Comparison of ENCODE assay signal across 15 cellular contexts in the genomic region with DNA sequence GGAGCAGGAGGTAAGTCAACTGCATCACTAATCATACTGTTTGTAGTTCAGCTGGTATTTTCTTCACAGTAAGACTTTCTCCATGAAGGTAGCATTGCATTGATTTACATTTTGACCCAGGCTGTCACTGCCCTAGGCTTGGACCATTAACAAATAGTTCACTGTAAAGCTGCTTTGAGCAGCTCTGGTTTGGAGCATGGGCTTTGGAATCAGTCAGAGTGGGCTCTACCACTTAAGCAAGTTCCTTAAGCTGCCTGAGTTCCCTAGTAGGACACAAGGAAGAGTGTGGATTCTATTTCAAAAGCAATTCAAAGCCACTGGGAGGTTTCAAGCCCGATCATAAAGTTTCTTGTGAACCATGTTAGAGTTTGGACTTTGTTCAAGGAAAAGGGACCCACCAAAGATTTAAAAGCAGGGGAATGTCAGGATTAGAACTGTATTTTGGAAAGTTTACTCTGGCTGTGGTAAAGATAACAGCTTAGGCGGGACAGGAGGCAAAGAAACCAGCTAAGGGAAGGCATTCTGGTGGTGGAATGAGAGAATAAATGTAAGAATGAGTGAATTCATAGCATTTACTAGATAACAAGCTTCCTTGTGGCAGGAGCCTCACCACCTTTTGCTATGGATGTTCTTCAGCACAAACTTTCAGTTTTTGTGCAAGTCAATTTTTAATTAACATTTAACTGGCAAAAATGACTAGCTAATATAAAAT. TPM values are rescaled to one million over a fixed set of nuclear protein-coding genes. Genes with fewer than 3 reads are reported as not detected.
A peak's percentile ranks its signal among the peaks of the same experiment; 100 is the strongest.
DNase-seq lines count a peak whose midpoint lies in the region; FAIRE-seq and TF ChIP-seq lines count a peak whose summit lies in the region.
"Had no signal": no experiment of that assay in that cellular context is flagged by ENCODE, and none has a peak within 500 bp of the region (broad histone marks: within the 10 kb centered on the region; RNA-seq: fewer than 3 reads in every experiment).

No MANE protein-coding gene starts in this region.

- peaks cover 9 to 27% (median 20%) of the 10 kb centered on the region in 4 donors for H3K4me1 ChIP-seq in liver (ENCODE audit: control insufficient read depth in 4 of 4, insufficient read depth in 4 of 4, low read length in 3 of 4)
- H3K4me1 ChIP-seq in small intestine (ENCODE audit: control insufficient read depth in 2 of 2, insufficient read depth in 1 of 2, low read depth in 1 of 2, low read length in 1 of 2) = no peaks in the 10 kb centered on the region
- H3K4me1 ChIP-seq: BLaER1 treated with 17β-estradiol and CSF1 and Interleukin-3, amounts not matched to agents 10 nM and 100 nM had no signal

- no peaks in the 10 kb centered on the region for H3K36me3 ChIP-seq in WERI-Rb-1
- no peaks in the 10 kb centered on the region for H3K36me3 ChIP-seq in liver (ENCODE audit: control insufficient read depth in 4 of 4, insufficient read depth in 3 of 4, low read depth in 1 of 4, low read length in 3 of 4)
- no peaks in the 10 kb centered on the region for H3K36me3 ChIP-seq in small intestine (ENCODE audit: control insufficient read depth in 2 of 2, insufficient read depth in 2 of 2, low read length in 2 of 2)
- H3K36me3 ChIP-seq: BLaER1 treated with 17β-estradiol and CSF1 and Interleukin-3, amounts not matched to agents 10 nM and 100 nM had no signal

- peak overlapping the region; percentile 64 to 97 for H3K9ac ChIP-seq in liver (ENCODE audit: low read depth in 1 of 2, low read length in 2 of 2)
- H3K9ac ChIP-seq: BLaER1 treated with 17β-estradiol and CSF1 and Interleukin-3, amounts not matched to agents 10 nM and 100 nM had no signal

- intact Hi-C loops in posterior cingulate gyrus (cut with DNase I) = no loop called here

- peak overlapping the region; percentile 25; the same call in 1 of the 2 replicates for H3K27ac ChIP-seq in WERI-Rb-1
- H3K27ac ChIP-seq in liver (ENCODE audit: low read depth in 1 of 2, low read length in 2 of 2) = peak overlapping the region; percentile 91 to 98
- peak overlapping the region; percentile 53 to 76 for H3K27ac ChIP-seq in small intestine (ENCODE audit: low read depth in 1 of 2, low read length in 1 of 2)
- H3K27ac ChIP-seq: BLaER1 treated with 17β-estradiol and CSF1 and Interleukin-3, amounts not matched to agents 10 nM and 100 nM had no signal

- H3K4me3 ChIP-seq in WERI-Rb-1 (ENCODE audit: low read depth, low read length) (no peak overlapping the region), liver (ENCODE audit: low read depth in 1 of 3, low read length in 3 of 3) (peak overlapping the region; percentile 10 to 18 (median 11)), small intestine (ENCODE audit: low read depth in 1 of 2, low read length in 2 of 2) (no peak overlapping the region)
- H3K4me3 ChIP-seq: BLaER1 treated with 17β-estradiol and CSF1 and Interleukin-3, amounts not matched to agents 10 nM and 100 nM; GM12878 had no signal

- DNase-seq in NCI-H82 (lab: John Stamatoyannopoulos, UW) (peak; percentile 53), NCI-H82 treated with DMSO at 0.1 percent for 48 hours (lab: John Stamatoyannopoulos, UW; ENCODE audit: unreplicated experiment) (no peak), WERI-Rb-1 (no peak), small intestine (peak; percentile 83), posterior cingulate gyrus (no peak), NCI-H748 treated with DMSO at 0.1 percent for 48 hours (lab: John Stamatoyannopoulos, UW) (no peak), SKM-1 treated with dmso at 0.1 percent for 144 hours (lab: John Stamatoyannopoulos, UW; ENCODE audit: unreplicated experiment) (no peak)
- DNase-seq: 8988T, H9, NCI-H1092 treated with DMSO at 0.1 percent for 48 hours, NCI-H1694, NCI-H69 had no signal

- no peaks in the 10 kb centered on the region for H3K9me3 ChIP-seq in WERI-Rb-1 (ENCODE audit: severe bottlenecking)
- H3K9me3 ChIP-seq in liver (ENCODE audit: control insufficient read depth in 4 of 4, low read length in 3 of 4) = no peaks in the 10 kb centered on the region
- H3K9me3 ChIP-seq in small intestine (ENCODE audit: control insufficient read depth, low read depth) = no peaks in the 10 kb centered on the region
- H3K9me3 ChIP-seq: BLaER1 treated with 17β-estradiol and CSF1 and Interleukin-3, amounts not matched to agents 10 nM and 100 nM had no signal

- no peak for FAIRE-seq in small intestine (lab: Jason Lieb, UNC)
- FAIRE-seq: GM12878 had no signal

- H3K27me3 ChIP-seq in WERI-Rb-1 (ENCODE audit: insufficient read depth, low read depth, severe bottlenecking) (no peaks in the 10 kb centered on the region), liver (ENCODE audit: control insufficient read depth in 4 of 4, insufficient read depth in 4 of 4, low read length in 3 of 4) (no peaks in the 10 kb centered on the region), small intestine (ENCODE audit: control insufficient read depth in 2 of 2, insufficient read depth in 2 of 2, low read length in 2 of 2) (no peaks in the 10 kb centered on the region)
- H3K27me3 ChIP-seq: BLaER1 treated with 17β-estradiol and CSF1 and Interleukin-3, amounts not matched to agents 10 nM and 100 nM had no signal

- 31% methylated on average over 2 of the region's 2 CpGs for WGBS in liver
- 12 to 51% (median 24%) methylated on average over 2 of the region's 2 CpGs for WGBS in small intestine, 3 donors

- no peak for TF ChIP-seq CTCF in WERI-Rb-1 (IDR thresholded peaks at IDR 0.05; ENCODE audit: low read depth, low read length)
- TF ChIP-seq CTCF in liver (IDR thresholded peaks at IDR 0.05; ENCODE audit: low read depth, low read length, missing input control) = no peak

- TF ChIP-seq RAD21 in liver (IDR thresholded peaks at IDR 0.05) = no peak

TF ChIP-seq in liver, 16 proteins besides CTCF, POLR2A, EP300 and RAD21:
- no peak for TF ChIP-seq HNF4G (IDR thresholded peaks at IDR 0.05)
- TF ChIP-seq, protein P1, sequence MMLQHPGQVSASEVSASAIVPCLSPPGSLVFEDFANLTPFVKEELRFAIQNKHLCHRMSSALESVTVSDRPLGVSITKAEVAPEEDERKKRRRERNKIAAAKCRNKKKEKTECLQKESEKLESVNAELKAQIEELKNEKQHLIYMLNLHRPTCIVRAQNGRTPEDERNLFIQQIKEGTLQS (IDR thresholded peaks at IDR 0.05) = no peak
- TF ChIP-seq EGR1 (IDR thresholded peaks at IDR 0.05; ENCODE audit: low read depth in 2 of 2) = no peak
- no peak for TF ChIP-seq JUND (IDR thresholded peaks at IDR 0.05)
- no peak for TF ChIP-seq HNF4A (conservative IDR thresholded peaks at IDR 0.05)
- TF ChIP-seq TAF1 (conservative IDR thresholded peaks at IDR 0.05) = no peak
- TF ChIP-seq RXRA (IDR thresholded peaks at IDR 0.05) = no peak
- no peak for TF ChIP-seq FOXA1 (IDR thresholded peaks at IDR 0.05)
- TF ChIP-seq MAX (IDR thresholded peaks at IDR 0.05) = no peak
- TF ChIP-seq NR2F2 (IDR thresholded peaks at IDR 0.05) = no peak
- TF ChIP-seq SP1 (IDR thresholded peaks at IDR 0.05) = no peak
- TF ChIP-seq REST (IDR thresholded peaks at IDR 0.05) = no peak
- no peak for TF ChIP-seq GABPA (IDR thresholded peaks at IDR 0.05 in 1 of 2, conservative IDR thresholded peaks at IDR 0.05 in 1 of 2)
- TF ChIP-seq, protein P2, sequence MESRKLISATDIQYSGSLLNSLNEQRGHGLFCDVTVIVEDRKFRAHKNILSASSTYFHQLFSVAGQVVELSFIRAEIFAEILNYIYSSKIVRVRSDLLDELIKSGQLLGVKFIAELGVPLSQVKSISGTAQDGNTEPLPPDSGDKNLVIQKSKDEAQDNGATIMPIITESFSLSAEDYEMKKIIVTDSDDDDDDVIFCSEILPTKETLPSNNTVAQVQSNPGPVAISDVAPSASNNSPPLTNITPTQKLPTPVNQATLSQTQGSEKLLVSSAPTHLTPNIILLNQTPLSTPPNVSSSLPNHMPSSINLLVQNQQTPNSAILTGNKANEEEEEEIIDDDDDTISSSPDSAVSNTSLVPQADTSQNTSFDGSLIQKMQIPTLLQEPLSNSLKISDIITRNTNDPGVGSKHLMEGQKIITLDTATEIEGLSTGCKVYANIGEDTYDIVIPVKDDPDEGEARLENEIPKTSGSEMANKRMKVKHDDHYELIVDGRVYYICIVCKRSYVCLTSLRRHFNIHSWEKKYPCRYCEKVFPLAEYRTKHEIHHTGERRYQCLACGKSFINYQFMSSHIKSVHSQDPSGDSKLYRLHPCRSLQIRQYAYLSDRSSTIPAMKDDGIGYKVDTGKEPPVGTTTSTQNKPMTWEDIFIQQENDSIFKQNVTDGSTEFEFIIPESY (IDR thresholded peaks at IDR 0.05) = no peak
- no peak for TF ChIP-seq FOXA2 (IDR thresholded peaks at IDR 0.05)
- no peak for TF ChIP-seq YY1 (IDR thresholded peaks at IDR 0.05)

RNA-seq across cellular contexts. Expression of gene PANK3, which starts 12.3 kb away (rescaled TPM):
- total RNA-seq in liver = 10 to 100 TPM; 68.2 to 79.4 TPM
- polyA plus RNA-seq in liver = 10 to 100 TPM; 10.9 to 16.5 TPM
- 10 to 100 TPM; 16.3 to 32.0 (median 18.4) TPM for polyA plus RNA-seq in small intestine

Comparison
In these comparisons a context has a peak if more than half of its experiments do, and no peak if none do; other contexts are left out.
1. DNase-seq: peak in NCI-H82 (single experiment) and small intestine (single experiment); none in NCI-H82 treated with DMSO at 0.1 percent for 48 hours (single experiment), WERI-Rb-1 (single experiment), posterior cingulate gyrus (0 of 10), NCI-H748 treated with DMSO at 0.1 percent for 48 hours (single experiment) and SKM-1 treated with dmso at 0.1 percent for 144 hours (single experiment).
2. H3K27ac ChIP-seq: peak in every context shown above with its lines; median percentile 94 in liver; 64 in small intestine; 25 in WERI-Rb-1.
3. H3K4me3 ChIP-seq: peak in liver (3 of 3); none in WERI-Rb-1 (single experiment) and small intestine (0 of 2).